In genomic region chr7:43869018-43869897, GRCh38 we compare ENCODE assay signal across 1 cellular context.
TF ChIP-seq lines count a peak whose summit lies in the region.

Gene MRPS24 (minus strand): TSS chr7:43869517. CDS start chr7:43869495, 22 bp downstream.

TF ChIP-seq in K562, 482 proteins besides CTCF, POLR2A, EP300 and RAD21 (continued from another document and continues in another):
- TF ChIP-seq ZNF407 (IDR thresholded peaks at IDR 0.05; ENCODE audit: low read depth) (no peak), ETS2 (tag; IDR thresholded peaks at IDR 0.05; ENCODE audit: borderline replicate concordance, poor library complexity, severe bottlenecking) (no peak), MYC (IDR thresholded peaks at IDR 0.05; ENCODE audit: low read depth, low read length) (0 out of 2 replicates have a peak, but pooled peaks have one; percentile 51), MYC (CRISPR knock-in tag; IDR thresholded peaks at IDR 0.05; ENCODE audit: borderline replicate concordance, low read depth) (no peak), PHB (CRISPR knock-in tag; IDR thresholded peaks at IDR 0.05) (no peak), ZNF165 (CRISPR knock-in tag; IDR thresholded peaks at IDR 0.05; ENCODE audit: borderline replicate concordance) (no peak), MTA2 (IDR thresholded peaks at IDR 0.05; ENCODE audit: low read depth) (no peak), ZNF263 (CRISPR knock-in tag; IDR thresholded peaks at IDR 0.05; ENCODE audit: borderline replicate concordance) (peak; percentile 52; the same call in 1 of the 2 replicates), SIX5 (IDR thresholded peaks at IDR 0.05; ENCODE audit: borderline replicate concordance in 1 of 2, insufficient read depth in 1 of 2, low read depth in 1 of 2, low read length in 2 of 2) (peak; percentile 36 to 48; a peak in 3 of 4 replicates), MBD2 (IDR thresholded peaks at IDR 0.05; ENCODE audit: borderline replicate concordance, low read depth) (peak; percentile 98), ZBTB26 (CRISPR knock-in tag; IDR thresholded peaks at IDR 0.05) (no peak), ZNF347 (CRISPR knock-in tag; IDR thresholded peaks at IDR 0.05; ENCODE audit: low read depth) (no peak), PTBP1 (IDR thresholded peaks at IDR 0.05; ENCODE audit: low read depth, low read length) (no peak), FIP1L1 (IDR thresholded peaks at IDR 0.05; ENCODE audit: low read depth, low read length, poor library complexity, severe bottlenecking) (no peak), CBFB (CRISPR knock-in tag; IDR thresholded peaks at IDR 0.05) (no peak), ATF6 (CRISPR knock-in tag; IDR thresholded peaks at IDR 0.05) (no peak), HMGN3 (IDR thresholded peaks at IDR 0.05; ENCODE audit: borderline replicate concordance, extremely low read depth, insufficient read length, low read depth, low read length) (peak; percentile 70), FOXJ3 (CRISPR knock-in tag; IDR thresholded peaks at IDR 0.05) (no peak), SMAD3 (CRISPR knock-in tag; conservative IDR thresholded peaks at IDR 0.05) (no peak), ZEB2 (IDR thresholded peaks at IDR 0.05) (no peak), KDM5B (IDR thresholded peaks at IDR 0.05; ENCODE audit: insufficient replicate concordance, low read depth, low read length) (peak; percentile 93), KLF13 (tag; IDR thresholded peaks at IDR 0.05; ENCODE audit: borderline replicate concordance, low read depth) (0 out of 2 replicates have a peak, but pooled peaks have one; percentile 8), ZNF274 (IDR thresholded peaks at IDR 0.05; ENCODE audit: borderline replicate concordance, low read depth, low read length) (no peak), LEF1 (IDR thresholded peaks at IDR 0.05) (no peak), EP400 (IDR thresholded peaks at IDR 0.05) (peak; percentile 34), MIER1 (IDR thresholded peaks at IDR 0.05; ENCODE audit: low read depth) (no peak), ZNF24 (IDR thresholded peaks at IDR 0.05) (no peak), YBX1 (IDR thresholded peaks at IDR 0.05) (no peak), TBL1XR1 (IDR thresholded peaks at IDR 0.05; ENCODE audit: low read length in 2 of 2) (no peak), HNRNPLL (IDR thresholded peaks at IDR 0.05; ENCODE audit: low read depth, low read length, poor library complexity, severe bottlenecking) (peak; percentile 45), IRF2 (CRISPR knock-in tag; IDR thresholded peaks at IDR 0.05) (no peak), ZSCAN32 (CRISPR knock-in tag; IDR thresholded peaks at IDR 0.05) (no peak), ZNF282 (CRISPR knock-in tag; IDR thresholded peaks at IDR 0.05) (no peak), RB1 (IDR thresholded peaks at IDR 0.05; ENCODE audit: low read depth) (peak; percentile 67), ZNF146 (CRISPR knock-in tag; IDR thresholded peaks at IDR 0.05; ENCODE audit: unreplicated experiment) (no peak), ZNF444 (CRISPR knock-in tag; IDR thresholded peaks at IDR 0.05) (no peak), KAT2B (IDR thresholded peaks at IDR 0.05; ENCODE audit: low read depth, low read length) (no peak), DDX20 (tag; IDR thresholded peaks at IDR 0.05; ENCODE audit: low read depth) (no peak), E2F8 (IDR thresholded peaks at IDR 0.05; ENCODE audit: low read depth, partially characterized antibody) (no peak), GTF2F1 (IDR thresholded peaks at IDR 0.05; ENCODE audit: low read depth, low read length) (no peak), MAX (CRISPR knock-in tag; IDR thresholded peaks at IDR 0.05) (peak; percentile 29), RBM14 (IDR thresholded peaks at IDR 0.05; ENCODE audit: borderline replicate concordance, insufficient read depth, low read depth, low read length) (no peak)
- TF ChIP-seq, protein P1, sequence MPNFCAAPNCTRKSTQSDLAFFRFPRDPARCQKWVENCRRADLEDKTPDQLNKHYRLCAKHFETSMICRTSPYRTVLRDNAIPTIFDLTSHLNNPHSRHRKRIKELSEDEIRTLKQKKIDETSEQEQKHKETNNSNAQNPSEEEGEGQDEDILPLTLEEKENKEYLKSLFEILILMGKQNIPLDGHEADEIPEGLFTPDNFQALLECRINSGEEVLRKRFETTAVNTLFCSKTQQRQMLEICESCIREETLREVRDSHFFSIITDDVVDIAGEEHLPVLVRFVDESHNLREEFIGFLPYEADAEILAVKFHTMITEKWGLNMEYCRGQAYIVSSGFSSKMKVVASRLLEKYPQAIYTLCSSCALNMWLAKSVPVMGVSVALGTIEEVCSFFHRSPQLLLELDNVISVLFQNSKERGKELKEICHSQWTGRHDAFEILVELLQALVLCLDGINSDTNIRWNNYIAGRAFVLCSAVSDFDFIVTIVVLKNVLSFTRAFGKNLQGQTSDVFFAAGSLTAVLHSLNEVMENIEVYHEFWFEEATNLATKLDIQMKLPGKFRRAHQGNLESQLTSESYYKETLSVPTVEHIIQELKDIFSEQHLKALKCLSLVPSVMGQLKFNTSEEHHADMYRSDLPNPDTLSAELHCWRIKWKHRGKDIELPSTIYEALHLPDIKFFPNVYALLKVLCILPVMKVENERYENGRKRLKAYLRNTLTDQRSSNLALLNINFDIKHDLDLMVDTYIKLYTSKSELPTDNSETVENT (CRISPR knock-in tag; IDR thresholded peaks at IDR 0.05) = peak; percentile 64; the same call in 1 of the 2 replicates
- TF ChIP-seq, protein P2, sequence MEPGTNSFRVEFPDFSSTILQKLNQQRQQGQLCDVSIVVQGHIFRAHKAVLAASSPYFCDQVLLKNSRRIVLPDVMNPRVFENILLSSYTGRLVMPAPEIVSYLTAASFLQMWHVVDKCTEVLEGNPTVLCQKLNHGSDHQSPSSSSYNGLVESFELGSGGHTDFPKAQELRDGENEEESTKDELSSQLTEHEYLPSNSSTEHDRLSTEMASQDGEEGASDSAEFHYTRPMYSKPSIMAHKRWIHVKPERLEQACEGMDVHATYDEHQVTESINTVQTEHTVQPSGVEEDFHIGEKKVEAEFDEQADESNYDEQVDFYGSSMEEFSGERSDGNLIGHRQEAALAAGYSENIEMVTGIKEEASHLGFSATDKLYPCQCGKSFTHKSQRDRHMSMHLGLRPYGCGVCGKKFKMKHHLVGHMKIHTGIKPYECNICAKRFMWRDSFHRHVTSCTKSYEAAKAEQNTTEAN (CRISPR knock-in tag; IDR thresholded peaks at IDR 0.05) = no peak
- TF ChIP-seq, protein P3, sequence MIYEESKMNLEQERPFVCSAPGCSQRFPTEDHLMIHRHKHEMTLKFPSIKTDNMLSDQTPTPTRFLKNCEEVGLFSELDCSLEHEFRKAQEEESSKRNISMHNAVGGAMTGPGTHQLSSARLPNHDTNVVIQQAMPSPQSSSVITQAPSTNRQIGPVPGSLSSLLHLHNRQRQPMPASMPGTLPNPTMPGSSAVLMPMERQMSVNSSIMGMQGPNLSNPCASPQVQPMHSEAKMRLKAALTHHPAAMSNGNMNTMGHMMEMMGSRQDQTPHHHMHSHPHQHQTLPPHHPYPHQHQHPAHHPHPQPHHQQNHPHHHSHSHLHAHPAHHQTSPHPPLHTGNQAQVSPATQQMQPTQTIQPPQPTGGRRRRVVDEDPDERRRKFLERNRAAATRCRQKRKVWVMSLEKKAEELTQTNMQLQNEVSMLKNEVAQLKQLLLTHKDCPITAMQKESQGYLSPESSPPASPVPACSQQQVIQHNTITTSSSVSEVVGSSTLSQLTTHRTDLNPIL (CRISPR knock-in tag; IDR thresholded peaks at IDR 0.05) = no peak
- TF ChIP-seq, protein P4, sequence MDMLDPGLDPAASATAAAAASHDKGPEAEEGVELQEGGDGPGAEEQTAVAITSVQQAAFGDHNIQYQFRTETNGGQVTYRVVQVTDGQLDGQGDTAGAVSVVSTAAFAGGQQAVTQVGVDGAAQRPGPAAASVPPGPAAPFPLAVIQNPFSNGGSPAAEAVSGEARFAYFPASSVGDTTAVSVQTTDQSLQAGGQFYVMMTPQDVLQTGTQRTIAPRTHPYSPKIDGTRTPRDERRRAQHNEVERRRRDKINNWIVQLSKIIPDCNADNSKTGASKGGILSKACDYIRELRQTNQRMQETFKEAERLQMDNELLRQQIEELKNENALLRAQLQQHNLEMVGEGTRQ (CRISPR knock-in tag; IDR thresholded peaks at IDR 0.05) = no peak
